ENCODE assay signal across 24 cellular contexts in the genomic region with DNA sequence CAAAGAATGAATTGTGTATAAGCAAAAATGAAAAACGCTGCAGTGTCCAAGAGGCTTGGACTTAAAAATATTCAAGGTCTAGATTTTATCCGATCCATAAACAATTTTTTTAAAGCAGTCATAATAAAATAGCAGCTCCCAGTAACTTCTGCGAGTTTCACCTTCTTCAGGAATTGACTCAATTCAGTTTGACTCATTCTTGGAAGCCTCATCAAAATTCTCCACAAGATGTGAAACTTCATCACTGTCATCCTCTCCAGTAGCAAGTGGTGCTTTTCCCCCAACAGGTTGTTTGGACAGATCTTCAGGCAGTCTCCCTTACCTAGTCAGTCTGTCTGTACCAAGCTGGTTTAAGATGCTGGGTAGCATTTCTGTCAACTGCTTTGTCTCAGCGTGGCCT.
"Had no signal": no experiment of that assay in that cellular context is flagged by ENCODE, and none has a peak within 500 bp of the region (broad histone marks: within the 10 kb centered on the region; RNA-seq: fewer than 3 reads in every experiment).

No MANE protein-coding gene starts in this region.

- H3K27me3 ChIP-seq: adrenal gland, spleen, upper lobe of left lung had no signal

- H3K9me3 ChIP-seq: adrenal gland, left ventricle myocardium inferior, prostate gland, spleen, thoracic aorta, upper lobe of left lung had no signal

- H3K27ac Mint-ChIP-seq: activated naive CD8-positive, alpha-beta T cell; activated T-cell treated with anti-CD3 and anti-CD28 coated beads, Interleukin-2, amount 50 U/mL, for 24 hours; activated T-helper 17 cell treated with anti-CD3 and anti-CD28 coated beads, Interleukin-2, amount 50 U/mL, for 72 hours; effector memory CD8-positive, alpha-beta T cell; mesothelial cell of epicardium; naive thymus-derived CD8-positive, alpha-beta T cell; T-helper 1 cell treated with Interleukin-12 subunit alpha and Interleukin-12 subunit beta and Interleukin-4 antibody, amounts not matched to agents 30 μg/mL and 1 μg/mL, for 36 hours; WTC11 had no signal

- ATAC-seq: activated T-helper 17 cell treated with anti-CD3 and anti-CD28 coated beads, Interleukin-2, amount 50 U/mL, for 72 hours; effector memory CD8-positive, alpha-beta T cell; naive thymus-derived CD8-positive, alpha-beta T cell; WTC11 had no signal

- H3K4me3 Mint-ChIP-seq: activated naive CD8-positive, alpha-beta T cell; activated T-cell treated with anti-CD3 and anti-CD28 coated beads, Interleukin-2, amount 50 U/mL, for 24 hours; activated T-helper 17 cell treated with anti-CD3 and anti-CD28 coated beads, Interleukin-2, amount 50 U/mL, for 72 hours; effector memory CD8-positive, alpha-beta T cell; mesothelial cell of epicardium; naive thymus-derived CD8-positive, alpha-beta T cell; T-helper 1 cell treated with Interleukin-12 subunit alpha and Interleukin-12 subunit beta and Interleukin-4 antibody, amounts not matched to agents 30 μg/mL and 1 μg/mL, for 36 hours; WTC11 had no signal

- H3K4me1 ChIP-seq: adrenal gland, left ventricle myocardium inferior, prostate gland, spleen, upper lobe of left lung had no signal

- H3K4me1 Mint-ChIP-seq: activated T-helper 17 cell treated with anti-CD3 and anti-CD28 coated beads, Interleukin-2, amount 50 U/mL, for 72 hours; naive thymus-derived CD8-positive, alpha-beta T cell had no signal

- H3K27ac ChIP-seq: adrenal gland, left ventricle myocardium inferior, prostate gland, spleen, thoracic aorta, upper lobe of left lung had no signal

- H3K36me3 ChIP-seq: adrenal gland, left ventricle myocardium inferior, prostate gland, spleen, thoracic aorta, upper lobe of left lung had no signal

- H3K27me3 Mint-ChIP-seq: activated naive CD8-positive, alpha-beta T cell; activated T-cell treated with anti-CD3 and anti-CD28 coated beads, Interleukin-2, amount 50 U/mL, for 24 hours; activated T-helper 17 cell treated with anti-CD3 and anti-CD28 coated beads, Interleukin-2, amount 50 U/mL, for 72 hours; effector memory CD8-positive, alpha-beta T cell; naive thymus-derived CD8-positive, alpha-beta T cell had no signal

- H3K4me3 ChIP-seq: adrenal gland, left ventricle myocardium inferior, prostate gland, spleen, thoracic aorta, upper lobe of left lung had no signal

- H3K9me3 Mint-ChIP-seq: mesothelial cell of epicardium, WTC11 had no signal

- DNase-seq: activated CD4-positive, alpha-beta T cell treated with anti-CD3 and anti-CD28 coated beads, Interleukin-2, amount 50 U/mL, for 4 hours; activated CD8-positive, alpha-beta memory T cell treated with anti-CD3 and anti-CD28 coated beads for 24 hours; activated CD8-positive, alpha-beta memory T cell treated with anti-CD3 and anti-CD28 coated beads, Interleukin-2, amount 50 U/mL, for 4 hours; activated T-cell treated with anti-CD3 and anti-CD28 coated beads, Interleukin-2, amount 50 U/mL, for 24 hours; adrenal gland; caudate nucleus; effector memory CD8-positive, alpha-beta T cell; foreskin melanocyte; kidney glomerular epithelial cell; left ventricle myocardium inferior; naive thymus-derived CD8-positive, alpha-beta T cell; spleen; stimulated activated CD4-positive, alpha-beta T cell treated with anti-CD3 and anti-CD28 coated beads, Interleukin-4, amount 100 ng/mL, for 1 hour; stimulated activated naive CD4-positive, alpha-beta T cell; T1000; upper lobe of left lung had no signal

- H3K36me3 Mint-ChIP-seq: activated naive CD8-positive, alpha-beta T cell; mesothelial cell of epicardium; naive thymus-derived CD8-positive, alpha-beta T cell; WTC11 had no signal

- FAIRE-seq: colon had no signal
